9 cellular contexts compared by ENCODE assay signal in the genomic region with DNA sequence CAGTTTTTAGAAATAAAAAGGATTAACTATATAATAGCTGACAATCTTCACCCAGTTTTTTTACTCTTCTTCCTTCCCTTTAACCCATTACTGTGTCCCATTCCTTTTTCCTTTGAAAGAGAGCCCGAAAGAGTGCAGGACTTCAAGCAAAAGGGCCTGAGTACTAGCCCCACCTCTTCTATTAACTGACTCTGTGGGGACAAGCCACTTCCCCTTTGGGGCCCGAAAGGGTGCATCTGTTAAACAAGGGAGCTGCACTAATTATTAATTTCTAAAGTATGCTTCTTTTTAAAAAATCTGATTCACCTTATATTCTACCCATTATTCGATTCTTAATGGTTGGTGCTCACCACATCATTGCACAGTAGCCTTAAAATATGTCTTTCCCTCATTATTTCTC. TPM values are rescaled to one million over a fixed set of nuclear protein-coding genes. Genes with fewer than 3 reads are reported as not detected.
A peak's percentile ranks its signal among the peaks of the same experiment; 100 is the strongest.
DNase-seq lines count a peak whose midpoint lies in the region; ATAC-seq, FAIRE-seq and TF ChIP-seq lines count a peak whose summit lies in the region.
"Had no signal": no experiment of that assay in that cellular context is flagged by ENCODE, and none has a peak within 500 bp of the region (broad histone marks: within the 10 kb centered on the region; RNA-seq: fewer than 3 reads in every experiment).

No MANE protein-coding gene starts in this region.

- peak overlapping the region; percentile 83 for H3K4me3 Mint-ChIP-seq in activated CD8-positive, alpha-beta T cell treated with anti-CD3 and anti-CD28 coated beads for 36 hours

- H3K27me3 Mint-ChIP-seq in activated CD8-positive, alpha-beta T cell treated with anti-CD3 and anti-CD28 coated beads for 36 hours, result no peaks in the 10 kb centered on the region

- H3K36me3 ChIP-seq in pancreas, result no peaks in the 10 kb centered on the region
- H3K36me3 ChIP-seq: upper lobe of left lung had no signal

- peak overlapping the region; percentile 86 for H3K27ac Mint-ChIP-seq in activated CD8-positive, alpha-beta T cell treated with anti-CD3 and anti-CD28 coated beads for 36 hours

- peak overlapping the region; percentile 15 to 96 (median 44) for H3K27ac ChIP-seq in pancreas

- FAIRE-seq in pancreas (lab: Jason Lieb, UNC), result no peak

- no peaks in the 10 kb centered on the region for H3K27me3 ChIP-seq in pancreas
- H3K27me3 ChIP-seq: upper lobe of left lung had no signal

- H3K9me3 Mint-ChIP-seq in activated CD8-positive, alpha-beta T cell treated with anti-CD3 and anti-CD28 coated beads for 36 hours, result no peaks in the 10 kb centered on the region

- intact Hi-C loops in activated CD8-positive, alpha-beta T cell treated with anti-CD3 and anti-CD28 coated beads for 36 hours (cut with micrococcal nuclease), result loop anchor here (5.0 kb wide), 3 partner anchors 45 to 70 kb away; no protein-coding TSS in a partner anchor
- intact Hi-C loops in pancreas (cut with DNase I) (no loop called here), left cardiac atrium (cut with DNase I) (loop anchor here (10.0 kb wide), 2 partner anchors 47 to 57 kb away; no protein-coding TSS in a partner anchor)

- peak; percentile 35 for DNase-seq in activated CD8-positive, alpha-beta T cell treated with anti-CD3 and anti-CD28 coated beads for 36 hours
- no peak for DNase-seq in pancreas
- no peak for DNase-seq in foreskin melanocyte
- no peak for DNase-seq in NCI-H748 treated with DMSO at 0.1 percent for 48 hours (lab: John Stamatoyannopoulos, UW)
- no peak for DNase-seq in NCI-H2107 (lab: John Stamatoyannopoulos, UW)
- DNase-seq in left cardiac atrium, result no peak

- peaks cover 23% of the 10 kb centered on the region for H3K36me3 Mint-ChIP-seq in activated CD8-positive, alpha-beta T cell treated with anti-CD3 and anti-CD28 coated beads for 36 hours (ENCODE audit: low read depth)

- TF ChIP-seq CTCF in activated CD8-positive, alpha-beta T cell treated with anti-CD3 and anti-CD28 coated beads for 36 hours (IDR thresholded peaks at IDR 0.05), result no peak
- TF ChIP-seq CTCF in pancreas (IDR thresholded peaks at IDR 0.05), result no peak

- peaks cover 18 to 40% (median 25%) of the 10 kb centered on the region in 3 donors for H3K4me1 ChIP-seq in pancreas

- 36 to 39% methylated on average over 3 of the region's 3 CpGs for WGBS in pancreas, 2 donors

- H3K4me3 ChIP-seq in pancreas, result peak overlapping the region in 2 of 4 donors; percentile 59 to 92

- peak; percentile 46 for ATAC-seq in GM18511 (IDR thresholded peaks at IDR 0.05; ENCODE audit: unreplicated experiment)
- ATAC-seq in HG03095 (IDR thresholded peaks at IDR 0.05; ENCODE audit: unreplicated experiment), result peak; percentile 33
- no peak for ATAC-seq in activated CD8-positive, alpha-beta T cell treated with anti-CD3 and anti-CD28 coated beads for 36 hours
- ATAC-seq in pancreas, result no peak
- ATAC-seq in left cardiac atrium, result no peak

- no peaks in the 10 kb centered on the region for H3K9me3 ChIP-seq in pancreas
- H3K9me3 ChIP-seq: upper lobe of left lung had no signal

- POLR2A ChIA-PET in activated CD8-positive, alpha-beta T cell treated with anti-CD3 and anti-CD28 coated beads for 36 hours (lab: Charles Lee), result interaction anchor here (1.0 to 2.8 kb wide), 3 partner anchors 8 to 80 kb away, joined by 4 to 11 read pairs (median 4); no protein-coding TSS in a partner anchor

- CTCF ChIA-PET in activated CD8-positive, alpha-beta T cell treated with anti-CD3 and anti-CD28 coated beads for 36 hours (lab: Charles Lee), result interaction anchor here (0.8 to 2.7 kb wide), 4 partner anchors 17 to 75 kb away, joined by 3 to 11 read pairs (median 3); no protein-coding TSS in a partner anchor

- H3K4me1 Mint-ChIP-seq in activated CD8-positive, alpha-beta T cell treated with anti-CD3 and anti-CD28 coated beads for 36 hours (ENCODE audit: low read depth), result peaks cover 63% of the 10 kb centered on the region

RNA-seq across cellular contexts. Expression of gene USP24, which starts 3.3 kb away (rescaled TPM):
- 10 to 100 TPM; 39.4 to 47.0 TPM for total RNA-seq in activated CD8-positive, alpha-beta T cell treated with anti-CD3 and anti-CD28 coated beads for 36 hours
- 10 to 100 TPM; 12.2 to 26.8 (median 16.4) TPM for total RNA-seq in pancreas
- polyA plus RNA-seq in pancreas, result 10 to 100 TPM in 1 of 2 donors, 1 to 10 TPM in 1; 7.5 to 13.3 TPM
- 10 to 100 TPM; 31.8 to 33.6 TPM for total RNA-seq in left cardiac atrium

Comparison
In these comparisons a context has a peak if more than half of its experiments do, and no peak if none do; other contexts are left out.
1. ATAC-seq: peak in GM18511 (single experiment) and HG03095 (single experiment); none in activated CD8-positive, alpha-beta T cell treated with anti-CD3 and anti-CD28 coated beads for 36 hours (single experiment), pancreas (0 of 4) and left cardiac atrium (0 of 2).
2. intact Hi-C loops: an anchor here in activated CD8-positive, alpha-beta T cell treated with anti-CD3 and anti-CD28 coated beads for 36 hours (5.0 kb wide) and left cardiac atrium (10.0 kb wide); none called in pancreas.